ENCODE assay signal across 10 cellular contexts in genomic region chr14:60565211-60565610, GRCh38.
A peak's percentile ranks its signal among the peaks of the same experiment; 100 is the strongest.
DNase-seq lines count a peak whose midpoint lies in the region; TF ChIP-seq lines count a peak whose summit lies in the region.
"Had no signal": no experiment of that assay in that cellular context is flagged by ENCODE, and none has a peak within 500 bp of the region (broad histone marks: within the 10 kb centered on the region; RNA-seq: fewer than 3 reads in every experiment).

No MANE protein-coding gene starts in this region.

- TF ChIP-seq CTCF in GM12865 (IDR thresholded peaks at IDR 0.05; ENCODE audit: insufficient read depth, low read depth, low read length, missing control alignments), result no peak
- no peak for TF ChIP-seq CTCF in fibroblast of mammary gland (conservative IDR thresholded peaks at IDR 0.05; ENCODE audit: control insufficient read depth, insufficient read depth, low read depth, low read length)

- no peak overlapping the region for H3K4me3 ChIP-seq in GM12865 (ENCODE audit: low read depth, low read length)
- H3K4me3 ChIP-seq in fibroblast of mammary gland (ENCODE audit: control insufficient read depth, low read depth, low read length), result no peak overlapping the region

- DNase-seq in GM12865 (ENCODE audit: low read depth), result peak; percentile 19
- DNase-seq in NCI-H2196 (lab: John Stamatoyannopoulos, UW; ENCODE audit: unreplicated experiment), result peak; percentile 32
- DNase-seq in fibroblast of mammary gland (ENCODE audit: low read depth), result peak; percentile 83
- DNase-seq in stromal cell of bone marrow (ENCODE audit: low read depth), result peak; percentile 76
- no peak for DNase-seq in activated CD4-positive, alpha-beta T cell treated with anti-CD3 and anti-CD28 coated beads, Interleukin-2, amount 50 U/mL, for 4 hours
- DNase-seq in SIG-M5 treated with dmso at 0.1 percent for 504 hours (lab: John Stamatoyannopoulos, UW; ENCODE audit: unreplicated experiment), result no peak
- no peak for DNase-seq in NCI-H1930 (lab: John Stamatoyannopoulos, UW)
- DNase-seq: activated T-cell treated with anti-CD3 and anti-CD28 coated beads, Interleukin-2, amount 50 U/mL, for 1 hour; NCI-H510A; SHP77 had no signal

Comparison
In these comparisons a context has a peak if more than half of its experiments do, and no peak if none do; other contexts are left out.
1. DNase-seq: peak in GM12865 (single experiment), NCI-H2196 (single experiment), fibroblast of mammary gland (single experiment) and stromal cell of bone marrow (single experiment); none in activated CD4-positive, alpha-beta T cell treated with anti-CD3 and anti-CD28 coated beads, Interleukin-2, amount 50 U/mL, for 4 hours (0 of 2), SIG-M5 treated with dmso at 0.1 percent for 504 hours (single experiment) and NCI-H1930 (0 of 2).